14 cellular contexts compared by ENCODE assay signal in genomic region chr4:23966720-23967119, GRCh38.
DNase-seq lines count a peak whose midpoint lies in the region; FAIRE-seq and TF ChIP-seq lines count a peak whose summit lies in the region.
"Had no signal": no experiment of that assay in that cellular context is flagged by ENCODE, and none has a peak within 500 bp of the region (broad histone marks: within the 10 kb centered on the region; RNA-seq: fewer than 3 reads in every experiment).

No MANE protein-coding gene starts in this region.

- H3K36me3 ChIP-seq in H7 (replicated peaks; ENCODE audit: control insufficient read depth, insufficient read depth, low read length) (no peaks in the 10 kb centered on the region), suprapubic skin (no peaks in the 10 kb centered on the region)

- FAIRE-seq in D721Med (lab: Jason Lieb, UNC) (no peak), GM12892 (lab: Jason Lieb, UNC) (no peak)

- no peak for TF ChIP-seq POLR2A in suprapubic skin (IDR thresholded peaks at IDR 0.05)
- no peak for TF ChIP-seq POLR2A in GM12892 (IDR thresholded peaks at IDR 0.05; ENCODE audit: low read depth, low read length)

- no peaks in the 10 kb centered on the region for H3K4me1 ChIP-seq in suprapubic skin
- H3K4me1 ChIP-seq: parathyroid adenoma had no signal

- 100% methylated on average over 1 of the region's 1 CpG for WGBS in suprapubic skin

- TF ChIP-seq CTCF in D721Med (IDR thresholded peaks at IDR 0.05; ENCODE audit: insufficient read depth, missing control alignments) (peak; percentile 11), WI38 (IDR thresholded peaks at IDR 0.05; ENCODE audit: low read depth, low read length) (peak; percentile 24), suprapubic skin (IDR thresholded peaks at IDR 0.05) (no peak)

- DNase-seq in D721Med (ENCODE audit: insufficient read length, low spot score), result no peak
- peak; percentile 7 for DNase-seq in H7
- DNase-seq in kidney tubule cell (ENCODE audit: low spot score), result peak; percentile 14
- no peak for DNase-seq in COR-L47 (lab: John Stamatoyannopoulos, UW)
- DNase-seq in suprapubic skin (ENCODE audit: low spot score in 2 of 2), result no peak
- no peak for DNase-seq in COLO668 (lab: John Stamatoyannopoulos, UW; ENCODE audit: unreplicated experiment)
- DNase-seq in GM12892 (ENCODE audit: insufficient read length), result no peak
- DNase-seq: activated CD4-positive, alpha-beta T cell treated with anti-CD3 and anti-CD28 coated beads for 36 hours; effector memory CD4-positive, alpha-beta T cell; GDM1; immature natural killer cell; RPMI8226 had no signal

- H3K27ac ChIP-seq in suprapubic skin, result no peak overlapping the region
- H3K27ac ChIP-seq: parathyroid adenoma had no signal

- no peak overlapping the region for H3K4me3 ChIP-seq in H7 (ENCODE audit: insufficient read depth, low read depth, low read length)
- no peak overlapping the region for H3K4me3 ChIP-seq in WI38 (ENCODE audit: low read depth, low read length)
- no peak overlapping the region for H3K4me3 ChIP-seq in suprapubic skin

- no peak for TF ChIP-seq EP300 in suprapubic skin (IDR thresholded peaks at IDR 0.05)

- H3K27me3 ChIP-seq in H7 (ENCODE audit: control insufficient read depth, insufficient read depth, low read length) (no peaks in the 10 kb centered on the region), suprapubic skin (no peaks in the 10 kb centered on the region)

- H3K9me3 ChIP-seq in suprapubic skin, result no peaks in the 10 kb centered on the region

Comparison
In these comparisons a context has a peak if more than half of its experiments do, and no peak if none do; other contexts are left out.
1. DNase-seq: peak in H7 (single experiment) and kidney tubule cell (single experiment); none in D721Med (single experiment), COR-L47 (single experiment), suprapubic skin (0 of 2), COLO668 (single experiment) and GM12892 (single experiment).
2. CTCF ChIP-seq: peak in D721Med (single experiment) and WI38 (single experiment); none in suprapubic skin (0 of 2).